Comparison of ENCODE assay signal across 8 cellular contexts in genomic region chr2:25916375-25916774, GRCh38. TPM values are rescaled to one million over a fixed set of nuclear protein-coding genes. Genes with fewer than 3 reads are reported as not detected.
DNase-seq lines count a peak whose midpoint lies in the region; ATAC-seq and TF ChIP-seq lines count a peak whose summit lies in the region.
"Not testable (repeated sequence)": the region's sequence is repeated elsewhere in the genome, so short reads cannot be mapped to it uniquely, and the experiment has no call there.

No MANE protein-coding gene starts in this region.

- not testable (repeated sequence) for H3K9me3 Mint-ChIP-seq in HFFc6; activated naive CD8-positive, alpha-beta T cell (ENCODE audit: low read depth); naive thymus-derived CD4-positive, alpha-beta T cell

- not testable (repeated sequence) for H3K9me3 ChIP-seq in Peyer's patch; naive thymus-derived CD4-positive, alpha-beta T cell (ENCODE audit: control insufficient read depth in 2 of 3, low read length in 3 of 3); transverse colon

- peak overlapping the region in 1 of 4 donors; percentile 15 for H3K4me3 ChIP-seq in Peyer's patch
- not testable (repeated sequence) for H3K4me3 ChIP-seq in naive thymus-derived CD4-positive, alpha-beta T cell (ENCODE audit: low read length); transverse colon

- not testable (repeated sequence) for TF ChIP-seq POLR2A in Peyer's patch (IDR thresholded peaks at IDR 0.05); transverse colon (IDR thresholded peaks at IDR 0.05)

- POLR2A ChIA-PET in naive thymus-derived CD4-positive, alpha-beta T cell (lab: Charles Lee) = interaction anchor here (1.4 kb wide), 1 partner anchor 37 kb away, joined by 9 read pairs; the partner anchor contains the start of gene ASXL2

- peaks cover 19% of the 10 kb centered on the region for H3K4me1 Mint-ChIP-seq in HFFc6 (ENCODE audit: low read depth)
- not testable (repeated sequence) for H3K4me1 Mint-ChIP-seq in activated naive CD8-positive, alpha-beta T cell (ENCODE audit: low read depth)
- peaks cover 7 to 25% (median 18%) of the 10 kb centered on the region in 7 donors for H3K4me1 Mint-ChIP-seq in naive thymus-derived CD4-positive, alpha-beta T cell

- WGBS in transverse colon (ENCODE audit: low coverage in 1 of 2), 2 donors = 49 to 58% methylated on average over 7 to 12 of the region's 12 CpGs

- H3K27ac ChIP-seq in Peyer's patch, transverse colon: not testable (repeated sequence)
- H3K27ac ChIP-seq in naive thymus-derived CD4-positive, alpha-beta T cell (ENCODE audit: low read depth, low read length) = peak overlapping the region; percentile 41

- not testable (repeated sequence) for DNase-seq in HFFc6
- DNase-seq in Peyer's patch (peak in 2 of 3 donors; percentile 21 to 54), activated T-cell treated with anti-CD3 and anti-CD28 coated beads for 48 hours (ENCODE audit: low read depth) (peak; percentile 15), transverse colon (peak; percentile 14)
- peak; percentile 45 for DNase-seq in activated CD4-positive, alpha-beta T cell treated with anti-CD3 and anti-CD28 coated beads for 48 hours
- DNase-seq in naive thymus-derived CD4-positive, alpha-beta T cell = peak in 7 of 9 donors; percentile 17 to 50 (median 44)
- peak; percentile 26 for DNase-seq in stimulated activated CD8-positive, alpha-beta memory T cell treated with anti-CD3 and anti-CD28 coated beads, Interleukin-12 subunit alpha, Interleukin-12 subunit beta, amount 100 ng/mL, for 1 hour (ENCODE audit: low read depth)

- H3K36me3 Mint-ChIP-seq in HFFc6 (ENCODE audit: low read depth); activated naive CD8-positive, alpha-beta T cell; naive thymus-derived CD4-positive, alpha-beta T cell: not testable (repeated sequence)

- in situ Hi-C loops in transverse colon (cut with MboI; ENCODE audit: low pct_ligation_motif_present in 1 of 4, low pct_unique_long_range_greater_than_20kb in 1 of 4, low sequenced_read_pairs in 3 of 4) = not testable (repeated sequence)

- not testable (repeated sequence) for H3K27me3 Mint-ChIP-seq in HFFc6 (ENCODE audit: insufficient read depth); activated naive CD8-positive, alpha-beta T cell; naive thymus-derived CD4-positive, alpha-beta T cell

- H3K4me3 Mint-ChIP-seq in HFFc6 = peak overlapping the region; percentile 51; the same call in 1 of the 2 replicates
- H3K4me3 Mint-ChIP-seq in activated naive CD8-positive, alpha-beta T cell = peak overlapping the region; percentile 84
- H3K4me3 Mint-ChIP-seq in naive thymus-derived CD4-positive, alpha-beta T cell = peak overlapping the region; percentile 75 to 87 (median 84)

- TF ChIP-seq CTCF in HFFc6 (IDR thresholded peaks at IDR 0.05); Peyer's patch (IDR thresholded peaks at IDR 0.05); transverse colon (IDR thresholded peaks at IDR 0.05): not testable (repeated sequence)

- not testable (repeated sequence) for ATAC-seq in naive thymus-derived CD4-positive, alpha-beta T cell

- not testable (repeated sequence) for H3K4me1 ChIP-seq in Peyer's patch; naive thymus-derived CD4-positive, alpha-beta T cell (ENCODE audit: control insufficient read depth in 2 of 2, insufficient read depth in 2 of 2, low read length in 2 of 2); transverse colon

- TF ChIP-seq EP300 in transverse colon (IDR thresholded peaks at IDR 0.05; ENCODE audit: low read depth) = not testable (repeated sequence)

- H3K36me3 ChIP-seq in Peyer's patch; naive thymus-derived CD4-positive, alpha-beta T cell (ENCODE audit: control insufficient read depth in 2 of 3, insufficient read depth in 3 of 3, low read length in 3 of 3); transverse colon: not testable (repeated sequence)

- intact Hi-C loops in naive thymus-derived CD4-positive, alpha-beta T cell (cut with micrococcal nuclease) = loop anchor here (1.0 to 2.0 kb wide), 2 partner anchors 38 to 39 kb away; partner anchors contain the start of gene ASXL2 (in 1 of the 2)
- intact Hi-C loops in transverse colon (cut with DNase I; ENCODE audit: low total_unique reads) = not testable (repeated sequence)

- CTCF ChIA-PET in naive thymus-derived CD4-positive, alpha-beta T cell (lab: Charles Lee) = not testable (repeated sequence)

- not testable (repeated sequence) for H3K27me3 ChIP-seq in Peyer's patch; naive thymus-derived CD4-positive, alpha-beta T cell (ENCODE audit: control insufficient read depth in 2 of 2, insufficient read depth in 2 of 2, low read length in 2 of 2); transverse colon

- H3K27ac Mint-ChIP-seq in HFFc6 = not testable (repeated sequence)
- H3K27ac Mint-ChIP-seq in activated naive CD8-positive, alpha-beta T cell = peak overlapping the region; percentile 37
- peak overlapping the region; percentile 13 to 75 (median 51) for H3K27ac Mint-ChIP-seq in naive thymus-derived CD4-positive, alpha-beta T cell

RNA-seq across cellular contexts. Expression of gene ASXL2, which starts 38.1 kb away (rescaled TPM):
- total RNA-seq in HFFc6 (2021; fragmentation: NEBNext Ultra II Directional; extraction: Animal tissue kit (Norgen Biotek cat#: 25700)) = 10 to 100 TPM; 24.6 to 29.6 (median 26.6) TPM
- total RNA-seq in Peyer's patch (10 to 100 TPM; 17.0 to 28.9 (median 19.8) TPM), transverse colon (10 to 100 TPM; 17.3 to 36.6 (median 23.3) TPM)
- total RNA-seq in naive thymus-derived CD4-positive, alpha-beta T cell = 10 to 100 TPM; 29.2 to 62.1 (median 48.5) TPM
- polyA plus RNA-seq in naive thymus-derived CD4-positive, alpha-beta T cell = 10 to 100 TPM; 11.6 to 15.0 TPM
